8 cellular contexts compared by ENCODE assay signal in genomic region chr18:48504819-48505218, GRCh38.
"Had no signal": no experiment of that assay in that cellular context is flagged by ENCODE, and none has a peak within 500 bp of the region (broad histone marks: within the 10 kb centered on the region; RNA-seq: fewer than 3 reads in every experiment).

No MANE protein-coding gene starts in this region.

- FAIRE-seq: H54, HTR-8/SVneo had no signal

- H3K27ac ChIP-seq: GM23248 had no signal

- DNase-seq: GM23248, GOT3, H9, HCEC 1CT, Kasumi-1, KG1 had no signal

- H3K4me3 Mint-ChIP-seq: H9 had no signal

- H3K9ac ChIP-seq: GM23248 had no signal

- H2AFZ ChIP-seq: GM23248 had no signal

- H3K27ac Mint-ChIP-seq: H9 had no signal

- H3K4me3 ChIP-seq: GM23248 had no signal
